Comparison of ENCODE assay signal across 1 cellular context in the genomic region with DNA sequence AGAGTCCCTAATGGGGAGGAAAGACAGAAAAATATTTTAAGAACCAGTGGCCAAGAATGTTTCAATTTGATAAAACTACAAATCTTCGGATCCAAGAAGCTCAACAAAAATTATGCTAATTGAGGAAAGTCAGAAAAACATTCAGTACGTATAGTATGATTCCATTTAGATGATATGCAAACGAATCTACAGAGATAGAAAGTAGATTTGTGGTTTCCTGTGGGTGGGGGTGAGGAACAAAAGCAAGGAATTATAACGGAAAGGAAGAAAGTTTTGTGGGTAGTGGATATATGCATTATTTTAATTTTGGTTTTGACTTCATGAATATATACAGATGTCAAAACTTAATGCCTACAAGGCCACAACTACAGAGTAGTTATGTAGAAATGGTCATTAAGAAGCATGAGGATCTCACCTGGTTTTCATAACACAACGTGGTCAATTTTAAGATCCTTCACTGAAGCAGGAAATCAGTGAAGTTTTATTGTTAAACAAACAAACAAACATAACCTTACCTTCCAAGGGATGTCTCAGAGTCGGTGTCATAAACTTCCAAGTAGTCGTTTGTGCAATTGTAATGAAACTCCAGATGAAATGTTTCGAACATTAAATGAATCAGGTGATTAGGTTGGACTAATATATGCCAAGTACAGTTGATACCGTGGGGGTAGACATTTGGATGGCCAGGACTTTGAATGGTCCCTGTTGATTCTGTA.
TF ChIP-seq lines count a peak whose summit lies in the region.

No MANE protein-coding gene starts in this region.

TF ChIP-seq in HCT116, 20 proteins besides CTCF, POLR2A, EP300 and RAD21 (continued from another document):
- TF ChIP-seq, protein P1, sequence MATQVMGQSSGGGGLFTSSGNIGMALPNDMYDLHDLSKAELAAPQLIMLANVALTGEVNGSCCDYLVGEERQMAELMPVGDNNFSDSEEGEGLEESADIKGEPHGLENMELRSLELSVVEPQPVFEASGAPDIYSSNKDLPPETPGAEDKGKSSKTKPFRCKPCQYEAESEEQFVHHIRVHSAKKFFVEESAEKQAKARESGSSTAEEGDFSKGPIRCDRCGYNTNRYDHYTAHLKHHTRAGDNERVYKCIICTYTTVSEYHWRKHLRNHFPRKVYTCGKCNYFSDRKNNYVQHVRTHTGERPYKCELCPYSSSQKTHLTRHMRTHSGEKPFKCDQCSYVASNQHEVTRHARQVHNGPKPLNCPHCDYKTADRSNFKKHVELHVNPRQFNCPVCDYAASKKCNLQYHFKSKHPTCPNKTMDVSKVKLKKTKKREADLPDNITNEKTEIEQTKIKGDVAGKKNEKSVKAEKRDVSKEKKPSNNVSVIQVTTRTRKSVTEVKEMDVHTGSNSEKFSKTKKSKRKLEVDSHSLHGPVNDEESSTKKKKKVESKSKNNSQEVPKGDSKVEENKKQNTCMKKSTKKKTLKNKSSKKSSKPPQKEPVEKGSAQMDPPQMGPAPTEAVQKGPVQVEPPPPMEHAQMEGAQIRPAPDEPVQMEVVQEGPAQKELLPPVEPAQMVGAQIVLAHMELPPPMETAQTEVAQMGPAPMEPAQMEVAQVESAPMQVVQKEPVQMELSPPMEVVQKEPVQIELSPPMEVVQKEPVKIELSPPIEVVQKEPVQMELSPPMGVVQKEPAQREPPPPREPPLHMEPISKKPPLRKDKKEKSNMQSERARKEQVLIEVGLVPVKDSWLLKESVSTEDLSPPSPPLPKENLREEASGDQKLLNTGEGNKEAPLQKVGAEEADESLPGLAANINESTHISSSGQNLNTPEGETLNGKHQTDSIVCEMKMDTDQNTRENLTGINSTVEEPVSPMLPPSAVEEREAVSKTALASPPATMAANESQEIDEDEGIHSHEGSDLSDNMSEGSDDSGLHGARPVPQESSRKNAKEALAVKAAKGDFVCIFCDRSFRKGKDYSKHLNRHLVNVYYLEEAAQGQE (IDR thresholded peaks at IDR 0.05; ENCODE audit: low read depth): no peak
- TF ChIP-seq FOSL1 (IDR thresholded peaks at IDR 0.05; ENCODE audit: low read depth) (no peak), YY1 (IDR thresholded peaks at IDR 0.05; ENCODE audit: extremely low read depth, insufficient replicate concordance, low read depth, low read length) (no peak), CBX3 (IDR thresholded peaks at IDR 0.05; ENCODE audit: low read depth) (no peak), SRF (IDR thresholded peaks at IDR 0.05; ENCODE audit: low read depth) (no peak), EGR1 (IDR thresholded peaks at IDR 0.05; ENCODE audit: low read depth) (no peak), TCF7L2 (IDR thresholded peaks at IDR 0.05; ENCODE audit: borderline replicate concordance, extremely low read depth, insufficient read depth, insufficient read length) (no peak)
- TF ChIP-seq, protein P2, sequence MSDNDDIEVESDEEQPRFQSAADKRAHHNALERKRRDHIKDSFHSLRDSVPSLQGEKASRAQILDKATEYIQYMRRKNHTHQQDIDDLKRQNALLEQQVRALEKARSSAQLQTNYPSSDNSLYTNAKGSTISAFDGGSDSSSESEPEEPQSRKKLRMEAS (IDR thresholded peaks at IDR 0.05): no peak
